Comparison of ENCODE assay signal across 1 cellular context in genomic region chr11:17352925-17353227, GRCh38.
TF ChIP-seq lines count a peak whose summit lies in the region.

No MANE protein-coding gene starts in this region.

TF ChIP-seq in HepG2, 621 proteins besides CTCF, POLR2A, EP300 and RAD21 (continued from another document):
- TF ChIP-seq LCORL (IDR thresholded peaks at IDR 0.05) (0 out of 2 replicates have a peak, but pooled peaks have one; percentile 19), LCORL (CRISPR knock-in tag; IDR thresholded peaks at IDR 0.05) (no peak), IKZF1 (IDR thresholded peaks at IDR 0.05) (no peak), ZNF296 (CRISPR knock-in tag; conservative IDR thresholded peaks at IDR 0.05) (peak; percentile 16; the same call in 1 of the 2 replicates), TCF7 (IDR thresholded peaks at IDR 0.05; ENCODE audit: low read depth) (no peak), FOXA1 (IDR thresholded peaks at IDR 0.05) (no peak), FOXA1 (CRISPR knock-in tag; IDR thresholded peaks at IDR 0.05) (peak; percentile 61), CHD2 (IDR thresholded peaks at IDR 0.05; ENCODE audit: low read depth, low read length) (peak; percentile 34; the same call in 1 of the 2 replicates), KLF16 (CRISPR knock-in tag; IDR thresholded peaks at IDR 0.05) (0 out of 4 replicates have a peak, but pooled peaks of 1 of the 2 experiments have one; percentile 72), POLR2AphosphoS2 (IDR thresholded peaks at IDR 0.05; ENCODE audit: low read depth, low read length) (0 out of 2 replicates have a peak, but pooled peaks have one; percentile 38), SOX13 (IDR thresholded peaks at IDR 0.05) (no peak), SOX13 (CRISPR knock-in tag; conservative IDR thresholded peaks at IDR 0.05 in 1 of 2, IDR thresholded peaks at IDR 0.05 in 1 of 2) (peak in 1 of 2 experiments; percentile 26; a peak in 1 of 4 replicates), AHR (CRISPR knock-in tag; IDR thresholded peaks at IDR 0.05) (no peak), ZNF207 (IDR thresholded peaks at IDR 0.05; ENCODE audit: borderline replicate concordance) (no peak), NCOA2 (CRISPR knock-in tag; IDR thresholded peaks at IDR 0.05) (peak; percentile 10; the same call in 1 of the 2 replicates), ZNF709 (CRISPR knock-in tag; IDR thresholded peaks at IDR 0.05) (0 out of 2 replicates have a peak, but pooled peaks have one; percentile 8), BATF2 (CRISPR knock-in tag; IDR thresholded peaks at IDR 0.05) (no peak), ZNF792 (CRISPR knock-in tag; IDR thresholded peaks at IDR 0.05) (no peak), ZNF75D (CRISPR knock-in tag; IDR thresholded peaks at IDR 0.05; ENCODE audit: borderline replicate concordance) (0 out of 2 replicates have a peak, but pooled peaks have one; percentile 66), MED8 (CRISPR knock-in tag; IDR thresholded peaks at IDR 0.05; ENCODE audit: insufficient replicate concordance) (peak; percentile 33), FOXA3 (CRISPR knock-in tag; IDR thresholded peaks at IDR 0.05) (peak; percentile 45), ZNF605 (CRISPR knock-in tag; IDR thresholded peaks at IDR 0.05) (peak; percentile 25; the same call in 1 of the 2 replicates), HDAC1 (CRISPR knock-in tag; IDR thresholded peaks at IDR 0.05) (peak; percentile 24), BRCA1 (CRISPR knock-in tag; IDR thresholded peaks at IDR 0.05) (no peak), DMTF1 (CRISPR knock-in tag; IDR thresholded peaks at IDR 0.05) (no peak), HMGXB3 (CRISPR knock-in tag; IDR thresholded peaks at IDR 0.05; ENCODE audit: borderline replicate concordance) (0 out of 2 replicates have a peak, but pooled peaks have one; percentile 25), ZFAT (CRISPR knock-in tag; conservative IDR thresholded peaks at IDR 0.05) (no peak)
- TF ChIP-seq, protein P1, sequence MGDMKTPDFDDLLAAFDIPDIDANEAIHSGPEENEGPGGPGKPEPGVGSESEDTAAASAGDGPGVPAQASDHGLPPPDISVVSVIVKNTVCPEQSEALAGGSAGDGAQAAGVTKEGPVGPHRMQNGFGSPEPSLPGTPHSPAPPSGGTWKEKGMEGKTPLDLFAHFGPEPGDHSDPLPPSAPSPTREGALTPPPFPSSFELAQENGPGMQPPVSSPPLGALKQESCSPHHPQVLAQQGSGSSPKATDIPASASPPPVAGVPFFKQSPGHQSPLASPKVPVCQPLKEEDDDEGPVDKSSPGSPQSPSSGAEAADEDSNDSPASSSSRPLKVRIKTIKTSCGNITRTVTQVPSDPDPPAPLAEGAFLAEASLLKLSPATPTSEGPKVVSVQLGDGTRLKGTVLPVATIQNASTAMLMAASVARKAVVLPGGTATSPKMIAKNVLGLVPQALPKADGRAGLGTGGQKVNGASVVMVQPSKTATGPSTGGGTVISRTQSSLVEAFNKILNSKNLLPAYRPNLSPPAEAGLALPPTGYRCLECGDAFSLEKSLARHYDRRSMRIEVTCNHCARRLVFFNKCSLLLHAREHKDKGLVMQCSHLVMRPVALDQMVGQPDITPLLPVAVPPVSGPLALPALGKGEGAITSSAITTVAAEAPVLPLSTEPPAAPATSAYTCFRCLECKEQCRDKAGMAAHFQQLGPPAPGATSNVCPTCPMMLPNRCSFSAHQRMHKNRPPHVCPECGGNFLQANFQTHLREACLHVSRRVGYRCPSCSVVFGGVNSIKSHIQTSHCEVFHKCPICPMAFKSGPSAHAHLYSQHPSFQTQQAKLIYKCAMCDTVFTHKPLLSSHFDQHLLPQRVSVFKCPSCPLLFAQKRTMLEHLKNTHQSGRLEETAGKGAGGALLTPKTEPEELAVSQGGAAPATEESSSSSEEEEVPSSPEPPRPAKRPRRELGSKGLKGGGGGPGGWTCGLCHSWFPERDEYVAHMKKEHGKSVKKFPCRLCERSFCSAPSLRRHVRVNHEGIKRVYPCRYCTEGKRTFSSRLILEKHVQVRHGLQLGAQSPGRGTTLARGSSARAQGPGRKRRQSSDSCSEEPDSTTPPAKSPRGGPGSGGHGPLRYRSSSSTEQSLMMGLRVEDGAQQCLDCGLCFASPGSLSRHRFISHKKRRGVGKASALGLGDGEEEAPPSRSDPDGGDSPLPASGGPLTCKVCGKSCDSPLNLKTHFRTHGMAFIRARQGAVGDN (CRISPR knock-in tag; IDR thresholded peaks at IDR 0.05), result peak; percentile 13; the same call in 1 of the 2 replicates
- TF ChIP-seq, protein P2, sequence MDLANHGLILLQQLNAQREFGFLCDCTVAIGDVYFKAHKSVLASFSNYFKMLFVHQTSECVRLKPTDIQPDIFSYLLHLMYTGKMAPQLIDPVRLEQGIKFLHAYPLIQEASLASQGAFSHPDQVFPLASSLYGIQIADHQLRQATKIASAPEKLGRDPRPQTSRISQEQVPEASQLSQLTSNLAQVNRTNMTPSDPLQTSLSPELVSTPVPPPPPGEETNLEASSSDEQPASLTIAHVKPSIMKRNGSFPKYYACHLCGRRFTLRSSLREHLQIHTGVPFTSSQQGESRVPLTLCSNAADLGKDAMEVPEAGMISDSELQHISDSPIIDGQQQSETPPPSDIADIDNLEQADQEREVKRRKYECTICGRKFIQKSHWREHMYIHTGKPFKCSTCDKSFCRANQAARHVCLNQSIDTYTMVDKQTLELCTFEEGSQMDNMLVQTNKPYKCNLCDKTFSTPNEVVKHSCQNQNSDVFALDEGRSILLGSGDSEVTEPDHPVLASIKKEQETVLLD (CRISPR knock-in tag; IDR thresholded peaks at IDR 0.05; ENCODE audit: low read depth), result 0 out of 2 replicates have a peak, but pooled peaks have one; percentile 2
- TF ChIP-seq, protein P3, sequence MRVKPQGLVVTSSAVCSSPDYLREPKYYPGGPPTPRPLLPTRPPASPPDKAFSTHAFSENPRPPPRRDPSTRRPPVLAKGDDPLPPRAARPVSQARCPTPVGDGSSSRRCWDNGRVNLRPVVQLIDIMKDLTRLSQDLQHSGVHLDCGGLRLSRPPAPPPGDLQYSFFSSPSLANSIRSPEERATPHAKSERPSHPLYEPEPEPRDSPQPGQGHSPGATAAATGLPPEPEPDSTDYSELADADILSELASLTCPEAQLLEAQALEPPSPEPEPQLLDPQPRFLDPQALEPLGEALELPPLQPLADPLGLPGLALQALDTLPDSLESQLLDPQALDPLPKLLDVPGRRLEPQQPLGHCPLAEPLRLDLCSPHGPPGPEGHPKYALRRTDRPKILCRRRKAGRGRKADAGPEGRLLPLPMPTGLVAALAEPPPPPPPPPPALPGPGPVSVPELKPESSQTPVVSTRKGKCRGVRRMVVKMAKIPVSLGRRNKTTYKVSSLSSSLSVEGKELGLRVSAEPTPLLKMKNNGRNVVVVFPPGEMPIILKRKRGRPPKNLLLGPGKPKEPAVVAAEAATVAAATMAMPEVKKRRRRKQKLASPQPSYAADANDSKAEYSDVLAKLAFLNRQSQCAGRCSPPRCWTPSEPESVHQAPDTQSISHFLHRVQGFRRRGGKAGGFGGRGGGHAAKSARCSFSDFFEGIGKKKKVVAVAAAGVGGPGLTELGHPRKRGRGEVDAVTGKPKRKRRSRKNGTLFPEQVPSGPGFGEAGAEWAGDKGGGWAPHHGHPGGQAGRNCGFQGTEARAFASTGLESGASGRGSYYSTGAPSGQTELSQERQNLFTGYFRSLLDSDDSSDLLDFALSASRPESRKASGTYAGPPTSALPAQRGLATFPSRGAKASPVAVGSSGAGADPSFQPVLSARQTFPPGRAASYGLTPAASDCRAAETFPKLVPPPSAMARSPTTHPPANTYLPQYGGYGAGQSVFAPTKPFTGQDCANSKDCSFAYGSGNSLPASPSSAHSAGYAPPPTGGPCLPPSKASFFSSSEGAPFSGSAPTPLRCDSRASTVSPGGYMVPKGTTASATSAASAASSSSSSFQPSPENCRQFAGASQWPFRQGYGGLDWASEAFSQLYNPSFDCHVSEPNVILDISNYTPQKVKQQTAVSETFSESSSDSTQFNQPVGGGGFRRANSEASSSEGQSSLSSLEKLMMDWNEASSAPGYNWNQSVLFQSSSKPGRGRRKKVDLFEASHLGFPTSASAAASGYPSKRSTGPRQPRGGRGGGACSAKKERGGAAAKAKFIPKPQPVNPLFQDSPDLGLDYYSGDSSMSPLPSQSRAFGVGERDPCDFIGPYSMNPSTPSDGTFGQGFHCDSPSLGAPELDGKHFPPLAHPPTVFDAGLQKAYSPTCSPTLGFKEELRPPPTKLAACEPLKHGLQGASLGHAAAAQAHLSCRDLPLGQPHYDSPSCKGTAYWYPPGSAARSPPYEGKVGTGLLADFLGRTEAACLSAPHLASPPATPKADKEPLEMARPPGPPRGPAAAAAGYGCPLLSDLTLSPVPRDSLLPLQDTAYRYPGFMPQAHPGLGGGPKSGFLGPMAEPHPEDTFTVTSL (CRISPR knock-in tag; IDR thresholded peaks at IDR 0.05; ENCODE audit: borderline replicate concordance), result peak; percentile 45; the same call in 1 of the 2 replicates
- TF ChIP-seq, protein P4, sequence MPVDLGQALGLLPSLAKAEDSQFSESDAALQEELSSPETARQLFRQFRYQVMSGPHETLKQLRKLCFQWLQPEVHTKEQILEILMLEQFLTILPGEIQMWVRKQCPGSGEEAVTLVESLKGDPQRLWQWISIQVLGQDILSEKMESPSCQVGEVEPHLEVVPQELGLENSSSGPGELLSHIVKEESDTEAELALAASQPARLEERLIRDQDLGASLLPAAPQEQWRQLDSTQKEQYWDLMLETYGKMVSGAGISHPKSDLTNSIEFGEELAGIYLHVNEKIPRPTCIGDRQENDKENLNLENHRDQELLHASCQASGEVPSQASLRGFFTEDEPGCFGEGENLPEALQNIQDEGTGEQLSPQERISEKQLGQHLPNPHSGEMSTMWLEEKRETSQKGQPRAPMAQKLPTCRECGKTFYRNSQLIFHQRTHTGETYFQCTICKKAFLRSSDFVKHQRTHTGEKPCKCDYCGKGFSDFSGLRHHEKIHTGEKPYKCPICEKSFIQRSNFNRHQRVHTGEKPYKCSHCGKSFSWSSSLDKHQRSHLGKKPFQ (CRISPR knock-in tag; IDR thresholded peaks at IDR 0.05; ENCODE audit: insufficient replicate concordance), result peak; percentile 8
